8 cellular contexts compared by ENCODE assay signal in genomic region chr10:78255796-78256638, GRCh38.
DNase-seq lines count a peak whose midpoint lies in the region; ATAC-seq and TF ChIP-seq lines count a peak whose summit lies in the region.

No MANE protein-coding gene starts in this region.

- H3K9me3 ChIP-seq in SJSA1 (replicated peaks) = 0 out of 2 replicates have a peak, but pooled peaks cover 3% of the 10 kb centered on the region

- no peak overlapping the region for H3K4me3 ChIP-seq in SJSA1
- no peak overlapping the region for H3K4me3 ChIP-seq in foreskin fibroblast (ENCODE audit: low read depth in 1 of 2, low read length in 2 of 2)

- ATAC-seq in HG03439 (IDR thresholded peaks at IDR 0.05; ENCODE audit: unreplicated experiment) (no peak), HG02870 (IDR thresholded peaks at IDR 0.05; ENCODE audit: unreplicated experiment) (no peak)

- peak; percentile 99 for DNase-seq in EH (ENCODE audit: low read depth)
- DNase-seq in SJSA1 (ENCODE audit: low read depth in 1 of 2, low spot score in 2 of 2) = peak; percentile 93 to 97
- DNase-seq in foreskin fibroblast = peak; percentile 97 to 98
- DNase-seq in pulmonary artery endothelial cell (ENCODE audit: low read depth, low spot score) = peak; percentile 88
- no peak for DNase-seq in DMS79 treated with DMSO at 0.1 percent for 48 hours (lab: John Stamatoyannopoulos, UW)
- no peak for DNase-seq in NCI-H1092 (lab: John Stamatoyannopoulos, UW)

- TF ChIP-seq CTCF in foreskin fibroblast (IDR thresholded peaks at IDR 0.05; ENCODE audit: low read depth, low read length) = no peak

- no peaks in the 10 kb centered on the region for H3K27me3 ChIP-seq in SJSA1 (replicated peaks)

- no peaks in the 10 kb centered on the region for H3K36me3 ChIP-seq in SJSA1

- H3K27ac ChIP-seq in SJSA1 = peak overlapping the region; percentile 98

- H3K4me1 ChIP-seq in SJSA1 (replicated peaks) = peaks cover 31% of the 10 kb centered on the region

Comparison
In these comparisons a context has a peak if more than half of its experiments do, and no peak if none do; other contexts are left out.
1. DNase-seq: peak in EH (single experiment), SJSA1 (2 of 2), foreskin fibroblast (2 of 2) and pulmonary artery endothelial cell (single experiment); none in DMS79 treated with DMSO at 0.1 percent for 48 hours (single experiment) and NCI-H1092 (single experiment).